Comparison of ENCODE assay signal across 8 cellular contexts in the genomic region with DNA sequence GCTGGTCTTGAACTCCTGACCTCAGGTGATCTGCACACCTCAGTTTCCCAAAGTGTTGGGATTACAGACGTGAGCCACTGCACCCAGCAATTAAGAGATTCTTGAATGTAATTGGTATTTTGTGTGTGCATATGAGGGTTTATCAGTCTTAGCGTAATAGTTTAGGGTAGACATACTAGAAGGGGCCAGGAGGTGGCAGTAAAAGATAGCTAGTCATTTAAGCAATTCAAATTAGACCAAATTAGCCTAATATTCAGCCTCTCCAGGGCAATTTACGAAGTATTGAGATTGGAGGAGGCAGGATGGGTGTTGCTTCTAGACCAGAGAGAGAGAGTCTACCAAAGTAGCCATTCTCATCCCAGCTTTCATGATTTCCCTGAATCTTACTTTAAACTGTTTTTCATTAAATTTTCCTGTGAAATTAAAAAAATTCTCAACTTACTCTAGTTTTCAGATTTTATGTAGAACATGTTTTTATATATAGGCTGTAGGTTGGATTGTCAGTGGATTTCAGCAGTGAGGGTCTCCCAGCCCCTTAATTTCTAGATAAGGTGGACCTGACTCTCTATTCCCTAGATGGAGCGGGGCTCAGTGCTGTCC.
DNase-seq lines count a peak whose midpoint lies in the region; ATAC-seq and TF ChIP-seq lines count a peak whose summit lies in the region.

No MANE protein-coding gene starts in this region.

- intact Hi-C loops in left ventricle myocardium superior (cut with micrococcal nuclease), result no loop called here

- CTCF ChIA-PET in RWPE1 (lab: Yijun Ruan, JAX), result interaction anchor here (0.5 to 2.1 kb wide), 11 partner anchors 9 to 1232 kb away, joined by 3 to 8 read pairs (median 4); a partner anchor contains a TSS

- no peaks in the 10 kb centered on the region for H3K79me1 ChIP-seq in neuronal stem cell (ENCODE audit: low read depth, low read length)

- H3K27ac ChIP-seq in cardiac muscle cell (no peak overlapping the region), RWPE1 (no peak overlapping the region), neuronal stem cell (replicated peaks; ENCODE audit: low read length) (no peak overlapping the region)

- H4K91ac ChIP-seq in neuronal stem cell (ENCODE audit: low read depth, low read length, poor library complexity), result no peak overlapping the region

- TF ChIP-seq CTCF in cardiac muscle cell (IDR thresholded peaks at IDR 0.05; ENCODE audit: low read depth, low read length) (peak; percentile 64), Loucy (conservative IDR thresholded peaks at IDR 0.05; ENCODE audit: low read length) (peak; percentile 76), RWPE1 (conservative IDR thresholded peaks at IDR 0.05; ENCODE audit: low read depth) (peak; percentile 61), epithelial cell of esophagus (IDR thresholded peaks at IDR 0.05; ENCODE audit: insufficient read depth, low read depth, low read length, missing control alignments) (peak; percentile 61)

- H3K4me3 ChIP-seq in cardiac muscle cell, result no peak overlapping the region
- no peak overlapping the region for H3K4me3 ChIP-seq in Loucy (ENCODE audit: low read length, poor library complexity, severe bottlenecking)
- H3K4me3 ChIP-seq in epithelial cell of esophagus (ENCODE audit: low read length), result no peak overlapping the region
- no peak overlapping the region for H3K4me3 ChIP-seq in neuronal stem cell (ENCODE audit: low read length in 2 of 2)

- H3K18ac ChIP-seq in neuronal stem cell (ENCODE audit: low read length), result no peak overlapping the region

- POLR2A ChIA-PET in RWPE1 (lab: Yijun Ruan, JAX; ENCODE audit: low non-redundant PET), result no interaction called here

- peaks cover 3% of the 10 kb centered on the region; the same call in 1 of the 2 replicates for H3F3A ChIP-seq in Loucy (ENCODE audit: low read depth)

- no peak overlapping the region for H4K8ac ChIP-seq in neuronal stem cell (ENCODE audit: low read depth, low read length)

- H2BK12ac ChIP-seq in neuronal stem cell (ENCODE audit: low read length), result no peak overlapping the region

- H2AK5ac ChIP-seq in neuronal stem cell (ENCODE audit: low read depth, low read length), result no peak overlapping the region

- no peaks in the 10 kb centered on the region for H3K9me3 ChIP-seq in cardiac muscle cell (ENCODE audit: low read depth)
- no peaks in the 10 kb centered on the region for H3K9me3 ChIP-seq in Loucy (ENCODE audit: insufficient read depth, low read depth, low read length)
- H3K9me3 ChIP-seq in neuronal stem cell (replicated peaks in 1 of 2; ENCODE audit: control insufficient read depth in 2 of 2, insufficient read depth in 1 of 2, low read depth in 1 of 2, low read length in 2 of 2), result no peaks in the 10 kb centered on the region

- H2BK15ac ChIP-seq in neuronal stem cell (ENCODE audit: low read length), result no peak overlapping the region

- no CpG with 5 or more reads among the region's 4 CpGs for WGBS in neuronal stem cell (ENCODE audit: extremely low coverage in 2 of 2, insufficient read length in 2 of 2, insufficient replicate concordance in 1 of 2), 2 donors

- no peaks in the 10 kb centered on the region for H3K27me3 ChIP-seq in cardiac muscle cell
- no peaks in the 10 kb centered on the region for H3K27me3 ChIP-seq in Loucy (ENCODE audit: insufficient read depth, low read length, poor library complexity, severe bottlenecking)
- no peaks in the 10 kb centered on the region for H3K27me3 ChIP-seq in neuronal stem cell (ENCODE audit: control insufficient read depth in 3 of 3, insufficient read depth in 3 of 3, low read depth in 1 of 3, low read length in 3 of 3)

- no peak overlapping the region for H3K14ac ChIP-seq in neuronal stem cell (ENCODE audit: low read length)

- H3K9ac ChIP-seq in Loucy (ENCODE audit: low read depth, low read length, poor library complexity, severe bottlenecking) (no peak overlapping the region), neuronal stem cell (ENCODE audit: low read depth, low read length, poor library complexity) (no peak overlapping the region)

- H3K23ac ChIP-seq in neuronal stem cell (ENCODE audit: low read depth, low read length, poor library complexity), result no peak overlapping the region

- no peaks in the 10 kb centered on the region for H3K4me1 ChIP-seq in cardiac muscle cell (ENCODE audit: low read depth)
- peaks cover 24% of the 10 kb centered on the region for H3K4me1 ChIP-seq in Loucy (ENCODE audit: insufficient read depth, low read length, poor library complexity, severe bottlenecking)
- peaks cover 9 to 27% of the 10 kb centered on the region in 2 donors for H3K4me1 ChIP-seq in neuronal stem cell (ENCODE audit: control insufficient read depth in 2 of 2, insufficient read depth in 1 of 2, low read depth in 1 of 2, low read length in 2 of 2)

- no peaks in the 10 kb centered on the region for H4K20me1 ChIP-seq in Loucy (ENCODE audit: insufficient read depth, low read length, poor library complexity, severe bottlenecking)

- no peak overlapping the region for H2BK5ac ChIP-seq in neuronal stem cell (ENCODE audit: low read length)

- H2AFZ ChIP-seq in Loucy (ENCODE audit: low read length) (no peak overlapping the region), neuronal stem cell (ENCODE audit: low read length) (no peak overlapping the region)

- no peak for ATAC-seq in left ventricle myocardium superior
- ATAC-seq in HG03439 (IDR thresholded peaks at IDR 0.05; ENCODE audit: unreplicated experiment), result no peak
- no peak for ATAC-seq in GM19023 (IDR thresholded peaks at IDR 0.05; ENCODE audit: unreplicated experiment)

- DNase-seq in cardiac muscle cell (ENCODE audit: low read depth in 1 of 2, low spot score in 1 of 2) (peak; percentile 65 to 70), left ventricle myocardium superior (no peak), RWPE1 (ENCODE audit: low spot score) (peak; percentile 47), epithelial cell of esophagus (ENCODE audit: low read depth) (peak; percentile 58), neuronal stem cell (ENCODE audit: low spot score) (peak; percentile 57)

- no peaks in the 10 kb centered on the region for H3K9me2 ChIP-seq in Loucy (replicated peaks; ENCODE audit: low read depth, low read length)

- H3K79me2 ChIP-seq in Loucy (ENCODE audit: insufficient read depth, low read length), result no peaks in the 10 kb centered on the region

- H3K4me2 ChIP-seq in Loucy (ENCODE audit: low read depth, low read length, poor library complexity, severe bottlenecking) (no peak overlapping the region), neuronal stem cell (ENCODE audit: insufficient read depth, low read length, poor library complexity, severe bottlenecking) (no peak overlapping the region)

- H3K4ac ChIP-seq in neuronal stem cell (ENCODE audit: low read length), result no peak overlapping the region

- H2BK120ac ChIP-seq in neuronal stem cell (ENCODE audit: low read depth, low read length), result no peak overlapping the region

- no peaks in the 10 kb centered on the region for H3K36me3 ChIP-seq in cardiac muscle cell
- no peaks in the 10 kb centered on the region for H3K36me3 ChIP-seq in Loucy (ENCODE audit: insufficient read depth, low read length)
- no peaks in the 10 kb centered on the region for H3K36me3 ChIP-seq in neuronal stem cell (replicated peaks in 1 of 2; ENCODE audit: control insufficient read depth in 2 of 2, insufficient read depth in 2 of 2, low read length in 2 of 2)
